In the genomic region with DNA sequence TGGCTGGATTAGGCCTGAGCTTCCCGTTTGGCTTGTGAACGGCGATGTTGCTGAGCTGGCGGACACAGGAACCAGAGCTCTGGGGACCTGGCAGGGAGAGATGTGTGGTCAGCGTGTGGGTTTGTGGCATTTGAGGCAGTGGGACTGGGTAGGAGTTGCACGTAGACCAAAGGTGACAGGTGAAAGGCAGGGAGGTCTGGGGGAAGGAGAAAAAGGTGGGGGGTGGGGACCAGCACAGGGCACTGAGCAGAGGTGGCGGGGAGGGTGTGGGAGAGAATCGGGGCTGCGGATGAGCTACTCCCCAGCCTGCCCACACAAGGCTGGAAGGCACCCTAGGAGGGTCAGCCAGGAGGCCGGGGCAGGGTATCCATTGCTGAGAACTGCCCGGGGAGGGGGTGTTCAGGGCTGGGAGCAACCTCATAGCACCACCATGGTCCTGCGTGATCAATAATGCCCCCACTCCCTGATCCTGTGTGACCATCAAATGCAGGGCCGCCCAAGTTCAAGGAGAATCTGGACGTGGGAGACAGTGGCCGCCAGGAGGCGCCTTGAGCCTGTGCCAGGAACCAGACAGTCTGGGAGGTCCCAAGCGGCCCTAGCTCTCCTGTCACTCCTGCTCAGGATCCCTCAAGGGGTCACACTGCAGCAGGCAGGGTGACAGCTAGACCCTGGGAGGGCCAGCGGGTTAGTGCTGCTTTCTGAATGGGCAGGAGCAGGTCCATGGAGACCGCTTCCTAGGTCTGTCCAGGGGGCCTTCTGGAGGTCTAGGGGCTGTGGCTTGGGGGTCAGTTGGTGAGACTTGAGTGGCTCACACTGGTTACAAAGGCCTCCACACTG, we compare ENCODE assay signal across 8 cellular contexts. TPM values are rescaled to one million over a fixed set of nuclear protein-coding genes. Genes with fewer than 3 reads are reported as not detected.
A peak's percentile ranks its signal among the peaks of the same experiment; 100 is the strongest.
DNase-seq lines count a peak whose midpoint lies in the region; ATAC-seq, FAIRE-seq and TF ChIP-seq lines count a peak whose summit lies in the region.

No MANE protein-coding gene starts in this region.

- no peak overlapping the region for H2AFZ ChIP-seq in fibroblast of lung (ENCODE audit: low read length)

- peak; percentile 54 for TF ChIP-seq CTCF in activated CD8-positive, alpha-beta T cell treated with anti-CD3 and anti-CD28 coated beads for 36 hours (IDR thresholded peaks at IDR 0.05)
- TF ChIP-seq CTCF in fibroblast of lung (conservative IDR thresholded peaks at IDR 0.05 in 1 of 2, IDR thresholded peaks at IDR 0.05 in 1 of 2; ENCODE audit: low read depth in 1 of 2, low read length in 2 of 2): peak; percentile 76 to 86
- TF ChIP-seq CTCF in omental fat pad (IDR thresholded peaks at IDR 0.05): peak in 1 of 3 donors; percentile 28

- H3K27me3 Mint-ChIP-seq in T-helper 2 cell treated with Interferon-gamma antibody and Interleukin-4, amounts not matched to agents 5 μg/mL and 100 μg/mL, for 36 hours (ENCODE audit: low read depth): no peaks in the 10 kb centered on the region
- no peaks in the 10 kb centered on the region for H3K27me3 Mint-ChIP-seq in activated CD8-positive, alpha-beta T cell treated with anti-CD3 and anti-CD28 coated beads for 36 hours

- no peaks in the 10 kb centered on the region for H3K36me3 Mint-ChIP-seq in T-helper 2 cell treated with Interferon-gamma antibody and Interleukin-4, amounts not matched to agents 5 μg/mL and 100 μg/mL, for 36 hours (ENCODE audit: low read depth)
- H3K36me3 Mint-ChIP-seq in activated CD8-positive, alpha-beta T cell treated with anti-CD3 and anti-CD28 coated beads for 36 hours (ENCODE audit: low read depth): no peaks in the 10 kb centered on the region

- H3K27ac ChIP-seq in fibroblast of lung (ENCODE audit: insufficient read depth, low read length): no peak overlapping the region

- FAIRE-seq in GM19239 (lab: Jason Lieb, UNC): no peak

- H3K36me3 ChIP-seq in fibroblast of lung (ENCODE audit: control insufficient read depth, insufficient read depth, low read length): no peaks in the 10 kb centered on the region

- intact Hi-C loops in activated CD8-positive, alpha-beta T cell treated with anti-CD3 and anti-CD28 coated beads for 36 hours (cut with micrococcal nuclease): no loop called here

- no peaks in the 10 kb centered on the region for H3K9me3 ChIP-seq in fibroblast of lung (ENCODE audit: control insufficient read depth, insufficient read depth, low read depth, low read length)

- peaks cover 6% of the 10 kb centered on the region for H3K4me1 Mint-ChIP-seq in T-helper 2 cell treated with Interferon-gamma antibody and Interleukin-4, amounts not matched to agents 5 μg/mL and 100 μg/mL, for 36 hours (ENCODE audit: low read depth)
- peaks cover 3% of the 10 kb centered on the region for H3K4me1 Mint-ChIP-seq in activated CD8-positive, alpha-beta T cell treated with anti-CD3 and anti-CD28 coated beads for 36 hours (ENCODE audit: low read depth)

- POLR2A ChIA-PET in activated CD8-positive, alpha-beta T cell treated with anti-CD3 and anti-CD28 coated beads for 36 hours (lab: Charles Lee): interaction anchor here (0.6 to 0.9 kb wide), 2 partner anchors 12 to 16 kb away, joined by 3 to 4 read pairs; no protein-coding TSS in a partner anchor

- H3K9me3 Mint-ChIP-seq in T-helper 2 cell treated with Interferon-gamma antibody and Interleukin-4, amounts not matched to agents 5 μg/mL and 100 μg/mL, for 36 hours: no peaks in the 10 kb centered on the region
- H3K9me3 Mint-ChIP-seq in activated CD8-positive, alpha-beta T cell treated with anti-CD3 and anti-CD28 coated beads for 36 hours: no peaks in the 10 kb centered on the region

- CTCF ChIA-PET in activated CD8-positive, alpha-beta T cell treated with anti-CD3 and anti-CD28 coated beads for 36 hours (lab: Charles Lee): interaction anchor here (0.6 to 3.1 kb wide), 10 partner anchors 10 to 337 kb away, joined by 3 to 15 read pairs (median 5); partner anchors contain the start of genes EHD2 and NOP53

- no peaks in the 10 kb centered on the region for H3K27me3 ChIP-seq in fibroblast of lung (ENCODE audit: control insufficient read depth, insufficient read depth, low read length)

- H3K79me2 ChIP-seq in fibroblast of lung (ENCODE audit: control insufficient read depth, insufficient read depth, low read length): no peaks in the 10 kb centered on the region

- peak; percentile 69 for ATAC-seq in activated CD8-positive, alpha-beta T cell treated with anti-CD3 and anti-CD28 coated beads for 36 hours
- ATAC-seq in omental fat pad (ENCODE audit: low FRiP score): peak; percentile 14

- no peak overlapping the region for H3K9ac ChIP-seq in fibroblast of lung (ENCODE audit: insufficient read depth, low read length)

- DNase-seq in T-helper 2 cell: peak in 3 of 5 experiments; percentile 29 to 44 (median 31)
- DNase-seq in T-helper 2 cell treated with Interferon-gamma antibody and Interleukin-4, amounts not matched to agents 5 μg/mL and 100 μg/mL, for 36 hours (ENCODE audit: low spot score): no peak
- DNase-seq in NCI-H1930 (lab: John Stamatoyannopoulos, UW): peak; percentile 48 to 59
- DNase-seq in activated CD8-positive, alpha-beta T cell treated with anti-CD3 and anti-CD28 coated beads for 36 hours: peak; percentile 61
- DNase-seq in fibroblast of lung (ENCODE audit: low read depth in 2 of 2): peak; percentile 39 to 51
- no peak for DNase-seq in omental fat pad (ENCODE audit: low spot score)
- no peak for DNase-seq in 8988T
- no peak for DNase-seq in GM19239 (ENCODE audit: insufficient read length, low spot score)

- no peak overlapping the region for H3K4me3 ChIP-seq in fibroblast of lung (replicated peaks in 1 of 4; ENCODE audit: control extremely low read depth in 1 of 4, insufficient read depth in 1 of 4, low read depth in 3 of 4, low read length in 4 of 4)

- no peak overlapping the region for H3K4me2 ChIP-seq in fibroblast of lung (ENCODE audit: extremely low read depth, insufficient read depth, low read length)

- H3K27ac Mint-ChIP-seq in T-helper 2 cell treated with Interferon-gamma antibody and Interleukin-4, amounts not matched to agents 5 μg/mL and 100 μg/mL, for 36 hours: no peak overlapping the region
- H3K27ac Mint-ChIP-seq in activated CD8-positive, alpha-beta T cell treated with anti-CD3 and anti-CD28 coated beads for 36 hours: no peak overlapping the region

- H4K20me1 ChIP-seq in fibroblast of lung (ENCODE audit: control insufficient read depth, extremely low read depth, insufficient read depth, low read length): no peaks in the 10 kb centered on the region

- no peaks in the 10 kb centered on the region for H3K4me1 ChIP-seq in fibroblast of lung (ENCODE audit: control insufficient read depth, extremely low read depth, insufficient read depth, low read length)

- H3K4me3 Mint-ChIP-seq in T-helper 2 cell treated with Interferon-gamma antibody and Interleukin-4, amounts not matched to agents 5 μg/mL and 100 μg/mL, for 36 hours: no peak overlapping the region
- no peak overlapping the region for H3K4me3 Mint-ChIP-seq in activated CD8-positive, alpha-beta T cell treated with anti-CD3 and anti-CD28 coated beads for 36 hours

RNA-seq across cellular contexts. Expression of gene SELENOW, which starts 12.8 kb away (rescaled TPM):
- total RNA-seq in activated CD8-positive, alpha-beta T cell treated with anti-CD3 and anti-CD28 coated beads for 36 hours: 100 to 1,000 TPM; 105 to 106 TPM
- 142 and 155 TPM in 2 replicates for total RNA-seq in fibroblast of lung
- polyA plus RNA-seq in fibroblast of lung: 187 and 250 TPM in 2 replicates
- polyA plus RNA-seq in fibroblast of lung (2012): 220 and 279 TPM in 2 replicates
- polyA minus RNA-seq in fibroblast of lung (ENCODE audit: low replicate concordance): 261 and 313 TPM in 2 replicates
- total RNA-seq in omental fat pad: 100 to 1,000 TPM; 198 to 420 (median 334) TPM

RNA-seq across cellular contexts. Expression of gene NOP53, which starts 20.4 kb away (rescaled TPM):
- total RNA-seq in activated CD8-positive, alpha-beta T cell treated with anti-CD3 and anti-CD28 coated beads for 36 hours: 100 to 1,000 TPM; 300 to 301 TPM
- total RNA-seq in fibroblast of lung: 59.6 and 110 TPM in 2 replicates
- polyA plus RNA-seq in fibroblast of lung: 47.2 and 60.8 TPM in 2 replicates
- polyA plus RNA-seq in fibroblast of lung (2012): 151 and 182 TPM in 2 replicates
- polyA minus RNA-seq in fibroblast of lung (ENCODE audit: low replicate concordance): 18.5 and 20.5 TPM in 2 replicates
- 100 to 1,000 TPM; 212 to 267 (median 232) TPM for total RNA-seq in omental fat pad

RNA-seq across cellular contexts. Expression of gene TPRX1, which starts 38.6 kb away (rescaled TPM):
- not detected for total RNA-seq in activated CD8-positive, alpha-beta T cell treated with anti-CD3 and anti-CD28 coated beads for 36 hours
- not detected in 2 replicates for total RNA-seq in fibroblast of lung
- polyA plus RNA-seq in fibroblast of lung: not detected in 2 replicates
- not detected in 2 replicates for polyA plus RNA-seq in fibroblast of lung (2012)
- polyA minus RNA-seq in fibroblast of lung (ENCODE audit: low replicate concordance): not detected in 2 replicates
- not detected for total RNA-seq in omental fat pad

RNA-seq across cellular contexts. Expression of gene EHD2, which starts 52.5 kb away (rescaled TPM):
- 1 to 10 TPM; 1.1 to 1.4 TPM for total RNA-seq in activated CD8-positive, alpha-beta T cell treated with anti-CD3 and anti-CD28 coated beads for 36 hours
- total RNA-seq in fibroblast of lung: 106 and 192 TPM in 2 replicates
- polyA plus RNA-seq in fibroblast of lung: 96.5 and 97.0 TPM in 2 replicates
- polyA plus RNA-seq in fibroblast of lung (2012): 422 and 520 TPM in 2 replicates
- 423 and 614 TPM in 2 replicates for polyA minus RNA-seq in fibroblast of lung (ENCODE audit: low replicate concordance)
- total RNA-seq in omental fat pad: 100 to 1,000 TPM in 3 of 4 donors, 10 to 100 TPM in 1; 93.5 to 184 (median 124) TPM

RNA-seq across cellular contexts. Expression of gene CRX, which starts 56.0 kb away (rescaled TPM):
- not detected for total RNA-seq in activated CD8-positive, alpha-beta T cell treated with anti-CD3 and anti-CD28 coated beads for 36 hours
- total RNA-seq in fibroblast of lung (not detected in 2 replicates), omental fat pad (not detected)
- not detected in 2 replicates for polyA plus RNA-seq in fibroblast of lung
- polyA plus RNA-seq in fibroblast of lung (2012): not detected in 2 replicates
- not detected in 2 replicates for polyA minus RNA-seq in fibroblast of lung (ENCODE audit: low replicate concordance)

Comparison
In these comparisons a context has a peak if more than half of its experiments do, and no peak if none do; other contexts are left out.
1. DNase-seq: peak in T-helper 2 cell (3 of 5), NCI-H1930 (2 of 2), activated CD8-positive, alpha-beta T cell treated with anti-CD3 and anti-CD28 coated beads for 36 hours (single experiment) and fibroblast of lung (2 of 2); none in T-helper 2 cell treated with Interferon-gamma antibody and Interleukin-4, amounts not matched to agents 5 μg/mL and 100 μg/mL, for 36 hours (single experiment), omental fat pad (single experiment), 8988T (single experiment) and GM19239 (single experiment).